Comparison of ENCODE assay signal across 18 cellular contexts in the genomic region with DNA sequence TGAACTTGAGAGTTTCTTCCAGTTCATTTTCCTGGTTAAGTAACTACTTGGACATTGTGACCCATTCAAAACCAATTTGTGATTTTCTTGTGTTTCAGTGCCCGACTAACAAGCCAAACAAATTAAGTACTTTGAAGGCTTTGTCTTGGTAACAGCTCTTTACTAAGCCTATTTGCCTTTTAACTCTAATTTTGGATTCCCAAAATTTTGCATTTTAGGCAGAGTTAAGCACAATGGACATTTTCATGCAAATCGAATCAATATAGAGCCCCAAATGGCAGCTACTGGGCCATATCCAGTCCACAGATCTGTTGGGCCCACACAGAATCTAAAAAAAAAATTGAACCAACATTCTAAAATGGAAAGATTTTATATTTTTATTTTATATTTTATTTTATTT. TPM values are rescaled to one million over a fixed set of nuclear protein-coding genes. Genes with fewer than 3 reads are reported as not detected.
"Had no signal": no experiment of that assay in that cellular context is flagged by ENCODE, and none has a peak within 500 bp of the region (broad histone marks: within the 10 kb centered on the region; RNA-seq: fewer than 3 reads in every experiment).

No MANE protein-coding gene starts in this region.

- DNase-seq: activated CD4-positive, alpha-beta memory T cell treated with anti-CD3 and anti-CD28 coated beads for 36 hours; activated naive CD4-positive, alpha-beta T cell treated with anti-CD3 and anti-CD28 coated beads for 36 hours; activated T-cell treated with anti-CD3 and anti-CD28 coated beads, Interleukin-2, amount 50 U/mL, for 1 hour; adrenal gland; effector CD4-positive, alpha-beta T cell; occipital lobe; retina; stimulated activated CD4-positive, alpha-beta T cell treated with anti-CD3 and anti-CD28 coated beads, Interleukin-1b, Interleukin-23, amount 100 ng/mL, for 48 hours; stimulated activated naive CD4-positive, alpha-beta T cell treated with Interleukin-2 at 50 U/mL for 16 hours; T-helper 1 cell had no signal

- H3K4me3 ChIP-seq: adrenal gland, lung, suprapubic skin had no signal

- H3K36me3 ChIP-seq: adrenal gland, suprapubic skin had no signal

- H3K27me3 ChIP-seq: adrenal gland, suprapubic skin had no signal

- H3K36me3 Mint-ChIP-seq: type B pancreatic cell had no signal

- ATAC-seq: activated T-helper 17 cell treated with anti-CD3 and anti-CD28 coated beads, Interleukin-2, amount 50 U/mL, for 72 hours had no signal

- H3K9me3 Mint-ChIP-seq: nephron had no signal

- H3K27ac Mint-ChIP-seq: nephron, type B pancreatic cell had no signal

- H3K4me3 Mint-ChIP-seq: activated CD4-positive, alpha-beta memory T cell treated with anti-CD3 and anti-CD28 coated beads for 36 hours; activated naive CD4-positive, alpha-beta T cell treated with anti-CD3 and anti-CD28 coated beads for 36 hours; nephron; type B pancreatic cell had no signal

- H3K27ac ChIP-seq: adrenal gland, suprapubic skin had no signal

- H3K9me3 ChIP-seq: adrenal gland, suprapubic skin had no signal

- H3K27me3 Mint-ChIP-seq: activated CD4-positive, alpha-beta memory T cell treated with anti-CD3 and anti-CD28 coated beads for 36 hours; activated T-helper 17 cell treated with anti-CD3 and anti-CD28 coated beads, Interleukin-2, amount 50 U/mL, for 72 hours; type B pancreatic cell had no signal

- H3K4me1 ChIP-seq: adrenal gland, suprapubic skin had no signal

- H3K4me1 Mint-ChIP-seq: nephron had no signal

RNA-seq across cellular contexts. Expression of a gene that starts 31.4 kb away (rescaled TPM):
- total RNA-seq: activated naive CD4-positive, alpha-beta T cell treated with anti-CD3 and anti-CD28 coated beads for 36 hours; activated T-helper 17 cell treated with anti-CD3 and anti-CD28 coated beads, Interleukin-2, amount 50 U/mL, for 72 hours; adrenal gland; cerebellum; frontal cortex; posterior vena cava had no signal
